ENCODE assay signal across 8 cellular contexts in genomic region chr6:106510090-106510970, GRCh38.
DNase-seq lines count a peak whose midpoint lies in the region; ATAC-seq, FAIRE-seq and TF ChIP-seq lines count a peak whose summit lies in the region.

No MANE protein-coding gene starts in this region.

- H3K36me3 Mint-ChIP-seq in CD4-positive, CD25-positive, alpha-beta regulatory T cell: no peaks in the 10 kb centered on the region
- no peaks in the 10 kb centered on the region for H3K36me3 Mint-ChIP-seq in brain

- DNase-seq in CD4-positive, CD25-positive, alpha-beta regulatory T cell: peak; percentile 67 to 84 (median 67)
- DNase-seq in Kasumi-1 (lab: John Stamatoyannopoulos, UW): peak; percentile 32 to 37
- peak; percentile 65 for DNase-seq in T-helper 22 cell (ENCODE audit: low read depth)
- peak; percentile 85 for DNase-seq in kidney
- peak; percentile 70 for DNase-seq in stimulated activated CD4-positive, alpha-beta T cell treated with anti-CD3 and anti-CD28 coated beads, Interleukin-4, amount 100 ng/mL, for 1 hour
- DNase-seq in A172 (ENCODE audit: low spot score): no peak

- no peaks in the 10 kb centered on the region for H3K9me3 ChIP-seq in CD4-positive, CD25-positive, alpha-beta regulatory T cell (ENCODE audit: control insufficient read depth in 2 of 2, low read length in 2 of 2)
- no peaks in the 10 kb centered on the region for H3K9me3 ChIP-seq in kidney (ENCODE audit: control insufficient read depth in 1 of 2, low read length in 2 of 2)

- intact Hi-C loops in kidney (cut with DNase I): no loop called here

- H3K4me3 ChIP-seq in CD4-positive, CD25-positive, alpha-beta regulatory T cell (ENCODE audit: low read depth, low read length): peak overlapping the region; percentile 76
- H3K4me3 ChIP-seq in kidney (ENCODE audit: low read length in 2 of 2): peak overlapping the region; percentile 64 to 78

- peaks cover 19 to 39% (median 25%) of the 10 kb centered on the region in 4 donors for H3K4me1 Mint-ChIP-seq in CD4-positive, CD25-positive, alpha-beta regulatory T cell
- peaks cover 24% of the 10 kb centered on the region for H3K4me1 Mint-ChIP-seq in brain

- H3K9ac ChIP-seq in kidney (ENCODE audit: low read length in 2 of 2): no peak overlapping the region

- H3K4me1 ChIP-seq in CD4-positive, CD25-positive, alpha-beta regulatory T cell (ENCODE audit: control insufficient read depth, insufficient read depth, low read length, poor library complexity, severe bottlenecking): peaks cover 46% of the 10 kb centered on the region
- peaks cover 8 to 13% of the 10 kb centered on the region in 2 donors for H3K4me1 ChIP-seq in kidney (ENCODE audit: control insufficient read depth in 1 of 2, insufficient read depth in 1 of 2, low read depth in 1 of 2, low read length in 2 of 2)

- no peaks in the 10 kb centered on the region for H3K27me3 ChIP-seq in CD4-positive, CD25-positive, alpha-beta regulatory T cell (ENCODE audit: control insufficient read depth, insufficient read depth, low read length)

- H3K9me3 Mint-ChIP-seq in CD4-positive, CD25-positive, alpha-beta regulatory T cell: no peaks in the 10 kb centered on the region
- H3K9me3 Mint-ChIP-seq in brain: peaks cover 0 to 14% (median 4%) of the 10 kb centered on the region in 5 experiments

- no peak for TF ChIP-seq CTCF in brain (conservative IDR thresholded peaks at IDR 0.05)
- no peak for TF ChIP-seq CTCF in kidney (IDR thresholded peaks at IDR 0.05; ENCODE audit: borderline replicate concordance, extremely low read depth, insufficient read depth)

- H3K27ac ChIP-seq in CD4-positive, CD25-positive, alpha-beta regulatory T cell (ENCODE audit: insufficient read depth, low read length, poor library complexity, severe bottlenecking): no peak overlapping the region
- H3K27ac ChIP-seq in kidney (ENCODE audit: low read depth in 2 of 2, low read length in 2 of 2): no peak overlapping the region

- no peak for FAIRE-seq in kidney (lab: Jason Lieb, UNC)

- H3K27me3 Mint-ChIP-seq in CD4-positive, CD25-positive, alpha-beta regulatory T cell: peaks cover 4% of the 10 kb centered on the region
- peaks cover 96% of the 10 kb centered on the region for H3K27me3 Mint-ChIP-seq in brain

- H3K27ac Mint-ChIP-seq in CD4-positive, CD25-positive, alpha-beta regulatory T cell: peak overlapping the region; percentile 38 to 97 (median 76)
- H3K27ac Mint-ChIP-seq in brain: no peak overlapping the region

- H3K36me3 ChIP-seq in CD4-positive, CD25-positive, alpha-beta regulatory T cell (ENCODE audit: control insufficient read depth, insufficient read depth, low read length): no peaks in the 10 kb centered on the region
- H3K36me3 ChIP-seq in kidney (ENCODE audit: control insufficient read depth in 1 of 2, insufficient read depth in 2 of 2, low read length in 2 of 2): no peaks in the 10 kb centered on the region

- peak; percentile 32 to 36 for ATAC-seq in CD4-positive, CD25-positive, alpha-beta regulatory T cell (ENCODE audit: low read depth in 2 of 2)
- ATAC-seq in GM21447 (IDR thresholded peaks at IDR 0.05; ENCODE audit: unreplicated experiment): peak; percentile 35

- peak overlapping the region; percentile 94 to 96 (median 94) for H3K4me3 Mint-ChIP-seq in CD4-positive, CD25-positive, alpha-beta regulatory T cell
- peak overlapping the region; percentile 82 to 88 (median 86) for H3K4me3 Mint-ChIP-seq in brain

Comparison
In these comparisons a context has a peak if more than half of its experiments do, and no peak if none do; other contexts are left out.
1. H3K27ac Mint-ChIP-seq: peak in CD4-positive, CD25-positive, alpha-beta regulatory T cell (3 of 3); none in brain (0 of 5).